Comparison of ENCODE assay signal across 23 cellular contexts in genomic region chr15:81941479-81941878, GRCh38.
DNase-seq lines count a peak whose midpoint lies in the region; TF ChIP-seq lines count a peak whose summit lies in the region.
"Had no signal": no experiment of that assay in that cellular context is flagged by ENCODE, and none has a peak within 500 bp of the region (broad histone marks: within the 10 kb centered on the region; RNA-seq: fewer than 3 reads in every experiment).

No MANE protein-coding gene starts in this region.

- no peaks in the 10 kb centered on the region for H3K36me3 Mint-ChIP-seq in activated CD4-positive, alpha-beta T cell treated with anti-CD3 and anti-CD28 coated beads, Interleukin-2, amount 10 ng/mL, durations not matched to agents 24 days and 14 days (ENCODE audit: low read depth)
- H3K36me3 Mint-ChIP-seq: natural killer cell had no signal

- H3K27ac Mint-ChIP-seq in activated CD4-positive, alpha-beta T cell treated with anti-CD3 and anti-CD28 coated beads, Interleukin-2, amount 10 ng/mL, durations not matched to agents 24 days and 14 days: no peak overlapping the region
- H3K27ac Mint-ChIP-seq: activated CD4-positive, alpha-beta memory T cell treated with anti-CD3 and anti-CD28 coated beads, Interleukin-2, amount 10 ng/mL, durations not matched to agents 7 days and 5 days; natural killer cell; stimulated activated naive CD8-positive, alpha-beta T cell treated with anti-CD3 and anti-CD28 coated beads, Interleukin-15, Interleukin-2, amounts not matched to agents 100 ng/mL and 50 ng/mL, for 24 hours had no signal

- DNase-seq in DMS79 treated with DMSO at 0.1 percent for 48 hours (lab: John Stamatoyannopoulos, UW): peak; percentile 20
- peak; percentile 15 for DNase-seq in Jurkat, Clone E6-1 (ENCODE audit: low read depth, low spot score)
- DNase-seq in NCI-H69 (lab: John Stamatoyannopoulos, UW): peak; percentile 95
- DNase-seq in choroid plexus epithelial cell (ENCODE audit: low read depth): peak; percentile 52
- no peak for DNase-seq in activated CD4-positive, alpha-beta T cell treated with anti-CD3 and anti-CD28 coated beads, Interleukin-2, amount 10 ng/mL, durations not matched to agents 24 days and 14 days
- DNase-seq in GF-D8 (lab: John Stamatoyannopoulos, UW): no peak
- no peak for DNase-seq in DMS 273 treated with DMSO at 0.1 percent for 48 hours (lab: John Stamatoyannopoulos, UW)
- DNase-seq in NK-92 treated with Interleukin-12 subunit alpha and Interleukin-12 subunit beta, amount 100 ng/mL, for 24 hours (lab: John Stamatoyannopoulos, UW): no peak
- DNase-seq: activated CD4-positive, alpha-beta memory T cell treated with anti-CD3 and anti-CD28 coated beads, Interleukin-2, amount 10 ng/mL, durations not matched to agents 7 days and 5 days; activated naive CD4-positive, alpha-beta T cell treated with Interleukin-2 at 50 U/mL for 16 hours; activated T-cell treated with anti-CD3 and anti-CD28 coated beads, Interleukin-2, amount 50 U/mL, for 1 hour; AML-193; Calu3; effector memory CD4-positive, alpha-beta T cell; esophagus squamous epithelium; left cardiac atrium; MM.1S; natural killer cell; SHP77 treated with DMSO at 0.1 percent for 48 hours; T-helper 2 cell; WERI-Rb-1 had no signal

- peaks cover 6% of the 10 kb centered on the region for H3K27me3 Mint-ChIP-seq in activated CD4-positive, alpha-beta T cell treated with anti-CD3 and anti-CD28 coated beads, Interleukin-2, amount 10 ng/mL, durations not matched to agents 24 days and 14 days
- H3K27me3 Mint-ChIP-seq: activated CD4-positive, alpha-beta memory T cell treated with anti-CD3 and anti-CD28 coated beads, Interleukin-2, amount 10 ng/mL, durations not matched to agents 7 days and 5 days had no signal

- H3K4me3 Mint-ChIP-seq in activated CD4-positive, alpha-beta T cell treated with anti-CD3 and anti-CD28 coated beads, Interleukin-2, amount 10 ng/mL, durations not matched to agents 24 days and 14 days: no peak overlapping the region
- H3K4me3 Mint-ChIP-seq: activated CD4-positive, alpha-beta memory T cell treated with anti-CD3 and anti-CD28 coated beads, Interleukin-2, amount 10 ng/mL, durations not matched to agents 7 days and 5 days; natural killer cell; stimulated activated naive CD8-positive, alpha-beta T cell treated with anti-CD3 and anti-CD28 coated beads, Interleukin-15, Interleukin-2, amounts not matched to agents 100 ng/mL and 50 ng/mL, for 24 hours had no signal

- no peaks in the 10 kb centered on the region for H3K9me3 Mint-ChIP-seq in activated CD4-positive, alpha-beta T cell treated with anti-CD3 and anti-CD28 coated beads, Interleukin-2, amount 10 ng/mL, durations not matched to agents 24 days and 14 days

- H3K4me3 ChIP-seq in Jurkat, Clone E6-1 (ENCODE audit: low read length): no peak overlapping the region
- H3K4me3 ChIP-seq in choroid plexus epithelial cell (ENCODE audit: low read depth, low read length): no peak overlapping the region
- H3K4me3 ChIP-seq: esophagus squamous epithelium, tibial nerve had no signal

- intact Hi-C loops in activated CD4-positive, alpha-beta T cell treated with anti-CD3 and anti-CD28 coated beads, Interleukin-2, amount 10 ng/mL, durations not matched to agents 24 days and 14 days (cut with micrococcal nuclease): no loop called here

- no peaks in the 10 kb centered on the region for H3K4me1 Mint-ChIP-seq in activated CD4-positive, alpha-beta T cell treated with anti-CD3 and anti-CD28 coated beads, Interleukin-2, amount 10 ng/mL, durations not matched to agents 24 days and 14 days
- H3K4me1 Mint-ChIP-seq: activated CD4-positive, alpha-beta memory T cell treated with anti-CD3 and anti-CD28 coated beads, Interleukin-2, amount 10 ng/mL, durations not matched to agents 7 days and 5 days; natural killer cell had no signal

- no peak for TF ChIP-seq CTCF in choroid plexus epithelial cell (conservative IDR thresholded peaks at IDR 0.05; ENCODE audit: low read depth, low read length)

Comparison
In these comparisons a context has a peak if more than half of its experiments do, and no peak if none do; other contexts are left out.
1. DNase-seq: peak in DMS79 treated with DMSO at 0.1 percent for 48 hours (single experiment), Jurkat, Clone E6-1 (single experiment), NCI-H69 (single experiment) and choroid plexus epithelial cell (single experiment); none in activated CD4-positive, alpha-beta T cell treated with anti-CD3 and anti-CD28 coated beads, Interleukin-2, amount 10 ng/mL, durations not matched to agents 24 days and 14 days (single experiment), GF-D8 (single experiment), DMS 273 treated with DMSO at 0.1 percent for 48 hours (single experiment) and NK-92 treated with Interleukin-12 subunit alpha and Interleukin-12 subunit beta, amount 100 ng/mL, for 24 hours (single experiment).